8 cellular contexts compared by ENCODE assay signal in the genomic region with DNA sequence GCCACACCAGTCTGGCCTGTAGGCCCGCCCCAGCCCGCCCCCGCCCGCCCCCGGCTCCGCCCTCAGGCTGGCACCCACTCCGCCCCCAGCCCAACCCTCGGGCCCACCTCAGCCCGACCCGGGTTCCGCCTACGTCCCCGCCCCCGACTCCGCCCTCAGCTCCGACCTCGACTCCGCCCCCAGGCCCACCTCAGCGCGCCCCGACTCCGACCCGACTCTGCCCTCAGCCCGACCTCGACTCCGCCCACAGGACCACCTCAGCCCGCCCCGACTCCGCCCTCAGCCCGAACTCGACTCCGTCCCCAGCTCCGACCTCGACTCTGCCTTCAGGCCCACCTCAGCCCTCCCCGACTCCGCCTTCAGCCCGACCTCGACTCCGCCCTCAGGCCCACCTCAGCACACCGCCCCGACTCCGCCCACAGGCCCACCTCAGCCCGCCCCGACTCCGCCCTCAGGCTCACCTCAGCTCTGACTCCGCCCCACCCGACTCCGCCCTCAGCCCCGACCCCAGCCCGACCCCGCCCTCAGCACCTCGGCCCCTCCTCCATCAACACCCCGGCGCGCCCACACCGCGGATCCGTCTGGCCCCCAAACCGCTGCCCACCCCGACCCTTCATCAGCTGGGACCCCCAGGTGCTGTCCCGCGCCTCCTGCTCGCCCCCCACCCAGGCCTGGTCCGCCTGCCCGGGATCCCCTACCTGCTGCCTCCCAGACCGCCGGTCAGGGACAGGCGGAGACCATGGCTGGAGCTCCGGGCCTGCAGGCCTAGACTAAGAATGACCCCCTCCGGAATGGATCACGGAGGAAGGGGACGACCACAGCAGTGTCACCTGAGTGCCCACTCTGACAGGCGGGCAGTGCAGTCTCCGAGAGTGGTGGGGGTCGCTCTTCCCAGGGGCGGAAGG. TPM values are rescaled to one million over a fixed set of nuclear protein-coding genes. Genes with fewer than 3 reads are reported as not detected.
DNase-seq lines count a peak whose midpoint lies in the region; ATAC-seq, FAIRE-seq and TF ChIP-seq lines count a peak whose summit lies in the region.

A gene (minus strand): TSS at position 13 of the 905 bp plus-strand sequence. CDS start 315 bp downstream, outside the sequence.

- ATAC-seq in HG03039 (IDR thresholded peaks at IDR 0.05; ENCODE audit: unreplicated experiment) = peak; percentile 52

- peak; percentile 81 for DNase-seq in GM18507 (ENCODE audit: extremely low spot score, insufficient read length, low read depth)
- DNase-seq in NCI-H345 (lab: John Stamatoyannopoulos, UW) = peak; percentile 77
- peak; percentile 87 for DNase-seq in activated CD4-positive, alpha-beta T cell treated with anti-CD3 and anti-CD28 coated beads, Interleukin-2, amount 50 U/mL, for 1 hour
- DNase-seq in colonic mucosa = peak; percentile 93
- DNase-seq in kidney tubule cell (ENCODE audit: low spot score) = peak; percentile 89
- DNase-seq in stimulated activated CD4-positive, alpha-beta T cell treated with anti-CD3 and anti-CD28 coated beads, Interleukin-15, amount 100 ng/mL, for 48 hours (ENCODE audit: low read depth in 2 of 2) = peak; percentile 72 to 82
- no peak for DNase-seq in NCI-H510A (lab: John Stamatoyannopoulos, UW)

- no peaks in the 10 kb centered on the region for H3K27me3 ChIP-seq in colonic mucosa

- H3K4me3 ChIP-seq in colonic mucosa = peak within 1 kb of the TSS; percentile 89

- H3K9me3 ChIP-seq in colonic mucosa = no peaks in the 10 kb centered on the region

- peak; percentile 84 for FAIRE-seq in GM18507 (lab: Jason Lieb, UNC)

- TF ChIP-seq CTCF in colonic mucosa (IDR thresholded peaks at IDR 0.05) = no peak

- H3K4me1 ChIP-seq in colonic mucosa = peaks cover 20% of the 10 kb centered on the region

- H3K36me3 ChIP-seq in colonic mucosa = no peaks in the 10 kb centered on the region

- intact Hi-C loops in colonic mucosa (cut with DNase I) = no loop called here

- peak within 1 kb of the TSS; percentile 92 to 98 for H3K9ac ChIP-seq in colonic mucosa (ENCODE audit: low read depth in 2 of 2, low read length in 2 of 2)

- peak within 1 kb of the TSS; percentile 91 for H3K27ac ChIP-seq in colonic mucosa

RNA-seq across cellular contexts. Expression of the gene that starts here (rescaled TPM):
- 10 to 100 TPM; 33.3 to 42.6 TPM for total RNA-seq in colonic mucosa
